Comparison of ENCODE assay signal across 10 cellular contexts in genomic region chr1:237851209-237851845, GRCh38. TPM values are rescaled to one million over a fixed set of nuclear protein-coding genes. Genes with fewer than 3 reads are reported as not detected.
DNase-seq lines count a peak whose midpoint lies in the region; ATAC-seq and TF ChIP-seq lines count a peak whose summit lies in the region.
"Had no signal": no experiment of that assay in that cellular context is flagged by ENCODE, and none has a peak within 500 bp of the region (broad histone marks: within the 10 kb centered on the region; RNA-seq: fewer than 3 reads in every experiment).

No MANE protein-coding gene starts in this region.

- H3K36me3 Mint-ChIP-seq in activated naive CD8-positive, alpha-beta T cell treated with anti-CD3 and anti-CD28 coated beads, Interleukin-2, amount 50 U/mL, for 24 hours (ENCODE audit: low read depth), result no peaks in the 10 kb centered on the region
- H3K36me3 Mint-ChIP-seq: naive B cell had no signal

- no peaks in the 10 kb centered on the region for H3K27me3 Mint-ChIP-seq in activated naive CD8-positive, alpha-beta T cell treated with anti-CD3 and anti-CD28 coated beads, Interleukin-2, amount 50 U/mL, for 24 hours
- H3K27me3 Mint-ChIP-seq: naive B cell had no signal

- intact Hi-C loops in lower leg skin (cut with DNase I; ENCODE audit: low total_unique reads), result no loop called here

- WGBS in lower leg skin, 2 donors, result 16 to 17% methylated on average over 6 of the region's 6 CpGs

- peaks cover 9% of the 10 kb centered on the region for H3K9me3 Mint-ChIP-seq in activated naive CD8-positive, alpha-beta T cell treated with anti-CD3 and anti-CD28 coated beads, Interleukin-2, amount 50 U/mL, for 24 hours

- TF ChIP-seq CTCF in lower leg skin (IDR thresholded peaks at IDR 0.05), result no peak

- no peak overlapping the region for H3K27ac Mint-ChIP-seq in activated naive CD8-positive, alpha-beta T cell treated with anti-CD3 and anti-CD28 coated beads, Interleukin-2, amount 50 U/mL, for 24 hours
- H3K27ac Mint-ChIP-seq: naive B cell had no signal

- no peak overlapping the region for H3K4me3 ChIP-seq in H7 (ENCODE audit: insufficient read depth, low read depth, low read length)
- no peak overlapping the region for H3K4me3 ChIP-seq in lower leg skin (ENCODE audit: low read depth, poor library complexity, severe bottlenecking)

- no peaks in the 10 kb centered on the region for H3K36me3 ChIP-seq in H7 (replicated peaks; ENCODE audit: control insufficient read depth, insufficient read depth, low read length)

- ATAC-seq in activated naive CD8-positive, alpha-beta T cell treated with anti-CD3 and anti-CD28 coated beads, Interleukin-2, amount 50 U/mL, for 24 hours, result no peak
- no peak for ATAC-seq in GM21423 (IDR thresholded peaks at IDR 0.05; ENCODE audit: unreplicated experiment)
- no peak for ATAC-seq in HG03139 (IDR thresholded peaks at IDR 0.05; ENCODE audit: unreplicated experiment)

- H3K27me3 ChIP-seq in H7 (ENCODE audit: control insufficient read depth, insufficient read depth, low read length), result no peaks in the 10 kb centered on the region

- DNase-seq in DMS 273 treated with DMSO at 0.1 percent for 48 hours (lab: John Stamatoyannopoulos, UW) (peak; percentile 63), H7 (peak; percentile 59), NCI-H2171 treated with DMSO at 0.1 percent for 48 hours (lab: John Stamatoyannopoulos, UW) (peak; percentile 48), left kidney (ENCODE audit: low read depth, low spot score) (peak; percentile 69), lower leg skin (ENCODE audit: low spot score in 2 of 2) (no peak)
- peak; percentile 36 for DNase-seq in activated naive CD8-positive, alpha-beta T cell treated with anti-CD3 and anti-CD28 coated beads, Interleukin-2, amount 50 U/mL, for 24 hours
- DNase-seq: naive B cell had no signal

- H3K4me1 Mint-ChIP-seq in activated naive CD8-positive, alpha-beta T cell treated with anti-CD3 and anti-CD28 coated beads, Interleukin-2, amount 50 U/mL, for 24 hours, result no peaks in the 10 kb centered on the region
- H3K4me1 Mint-ChIP-seq: naive B cell had no signal

- no peak for TF ChIP-seq POLR2A in lower leg skin (IDR thresholded peaks at IDR 0.05)

- H3K4me3 Mint-ChIP-seq in activated naive CD8-positive, alpha-beta T cell treated with anti-CD3 and anti-CD28 coated beads, Interleukin-2, amount 50 U/mL, for 24 hours, result no peak overlapping the region
- H3K4me3 Mint-ChIP-seq: naive B cell had no signal

RNA-seq across cellular contexts. Expression of gene ZP4, which starts 39.4 kb away (rescaled TPM):
- total RNA-seq in H7 (2014; rRNA removed; shearing (Covaris generic)), result not detected in 2 replicates
- total RNA-seq in lower leg skin, result not detected
- total RNA-seq: T-helper 1 cell treated with Interleukin-12 subunit alpha and Interleukin-12 subunit beta and Interleukin-4 antibody, amounts not matched to agents 30 ng/mL and 1 ng/mL, for 36 hours had no signal

Comparison
In these comparisons a context has a peak if more than half of its experiments do, and no peak if none do; other contexts are left out.
1. DNase-seq: peak in DMS 273 treated with DMSO at 0.1 percent for 48 hours (single experiment), H7 (single experiment), NCI-H2171 treated with DMSO at 0.1 percent for 48 hours (single experiment), activated naive CD8-positive, alpha-beta T cell treated with anti-CD3 and anti-CD28 coated beads, Interleukin-2, amount 50 U/mL, for 24 hours (single experiment) and left kidney (single experiment); none in lower leg skin (0 of 2).